1 cellular context compared by ENCODE assay signal in the genomic region with DNA sequence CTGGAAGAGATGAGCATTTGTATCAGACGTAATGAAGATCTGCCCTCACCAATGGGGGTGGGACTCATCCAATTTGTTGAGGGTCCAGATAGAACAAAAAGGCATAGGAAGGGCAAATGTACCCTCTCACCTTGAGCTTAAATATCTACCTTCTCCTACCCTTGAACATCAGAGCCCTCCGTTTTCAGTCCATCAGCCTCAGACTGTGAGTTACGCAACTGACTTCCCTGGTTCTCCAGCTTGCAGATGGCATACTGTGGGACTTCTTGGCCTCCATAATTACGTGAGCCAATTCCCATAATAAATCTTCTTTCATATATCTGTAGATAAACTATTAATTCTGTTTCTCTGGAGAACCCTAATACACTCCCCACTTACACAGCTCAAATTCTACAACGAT.
A peak's percentile ranks its signal among the peaks of the same experiment; 100 is the strongest.
TF ChIP-seq lines count a peak whose summit lies in the region.

No MANE protein-coding gene starts in this region.

TF ChIP-seq in IMR-90, 13 proteins besides CTCF, POLR2A, EP300 and RAD21:
- TF ChIP-seq CEBPB (IDR thresholded peaks at IDR 0.05; ENCODE audit: low read depth, low read length): peak; percentile 71
- no peak for TF ChIP-seq MAZ (IDR thresholded peaks at IDR 0.05; ENCODE audit: borderline replicate concordance, low read depth, low read length)
TF ChIP-seq in IMR-90: peak in this region for 1.
